ENCODE assay signal across 15 cellular contexts in genomic region chr11:73239111-73239521, GRCh38. TPM values are rescaled to one million over a fixed set of nuclear protein-coding genes. Genes with fewer than 3 reads are reported as not detected.
"Had no signal": no experiment of that assay in that cellular context is flagged by ENCODE, and none has a peak within 500 bp of the region (broad histone marks: within the 10 kb centered on the region; RNA-seq: fewer than 3 reads in every experiment).

No MANE protein-coding gene starts in this region.

- ATAC-seq: activated T-cell treated with anti-CD3 and anti-CD28 coated beads, Interleukin-2, amount 50 U/mL, for 4 hours; gastroesophageal sphincter; natural killer cell treated with Interleukin-12 subunit alpha and Interleukin-12 subunit beta and Interleukin-15 and Interleukin-18, amount 100 ng/mL, for 72 hours; stimulated activated effector memory CD8-positive, alpha-beta T cell treated with anti-CD3 and anti-CD28 coated beads, Interleukin-12 subunit alpha, Interleukin-12 subunit beta, amount 100 ng/mL, for 72 hours; T-cell had no signal

- H3K4me3 ChIP-seq: gastroesophageal sphincter, SK-N-MC, tibial nerve had no signal

- H3K36me3 ChIP-seq: gastroesophageal sphincter, tibial nerve had no signal

- DNase-seq: activated CD4-positive, alpha-beta memory T cell treated with anti-CD3 and anti-CD28 coated beads for 36 hours; activated gamma-delta T cell treated with Interleukin-2 at 50 U/mL for 16 hours; activated T-cell treated with anti-CD3 and anti-CD28 coated beads, Interleukin-2, amount 50 U/mL, for 4 hours; effector memory CD4-positive, alpha-beta T cell; hippocampal formation; small intestine; T-cell had no signal

- H3K27ac ChIP-seq: epithelial cell of prostate, gastroesophageal sphincter, SK-N-MC, tibial nerve, VCaP had no signal

- H3K27me3 ChIP-seq: gastroesophageal sphincter, tibial nerve had no signal

- H3K9me3 ChIP-seq: gastroesophageal sphincter, tibial nerve had no signal

RNA-seq across cellular contexts. Expression of gene P2RY2, which starts 21.0 kb away (rescaled TPM):
- total RNA-seq: activated CD4-positive, alpha-beta memory T cell treated with anti-CD3 and anti-CD28 coated beads for 36 hours; activated T-cell treated with anti-CD3 and anti-CD28 coated beads, Interleukin-2, amount 50 U/mL, for 4 hours; osteocyte had no signal

RNA-seq across cellular contexts. Expression of gene P2RY6, which starts 33.0 kb away (rescaled TPM):
- total RNA-seq: activated CD4-positive, alpha-beta memory T cell treated with anti-CD3 and anti-CD28 coated beads for 36 hours; activated T-cell treated with anti-CD3 and anti-CD28 coated beads, Interleukin-2, amount 50 U/mL, for 4 hours; natural killer cell treated with Interleukin-12 subunit alpha and Interleukin-12 subunit beta and Interleukin-15 and Interleukin-18, amount 100 ng/mL, for 72 hours; osteocyte had no signal
